ENCODE assay signal across 1 cellular context in genomic region chr4:94469221-94469784, GRCh38.
TF ChIP-seq lines count a peak whose summit lies in the region.

No MANE protein-coding gene starts in this region.

TF ChIP-seq in H1, 55 proteins besides CTCF, POLR2A, EP300 and RAD21 (continued from another document):
- TF ChIP-seq TEAD4 (IDR thresholded peaks at IDR 0.05; ENCODE audit: low read depth, low read length) (no peak), CBX5 (IDR thresholded peaks at IDR 0.05; ENCODE audit: low read depth, low read length) (no peak), JUND (IDR thresholded peaks at IDR 0.05; ENCODE audit: low read length) (no peak)
